8 cellular contexts compared by ENCODE assay signal in genomic region chr19:48480476-48481190, GRCh38. TPM values are rescaled to one million over a fixed set of nuclear protein-coding genes. Genes with fewer than 3 reads are reported as not detected.
DNase-seq lines count a peak whose midpoint lies in the region; ATAC-seq and TF ChIP-seq lines count a peak whose summit lies in the region.

No MANE protein-coding gene starts in this region.

- no peaks in the 10 kb centered on the region for H3K27me3 Mint-ChIP-seq in T-helper 1 cell treated with Interleukin-12 subunit alpha and Interleukin-12 subunit beta and Interleukin-4 antibody, amounts not matched to agents 30 μg/mL and 1 μg/mL, for 36 hours (ENCODE audit: low read depth)
- H3K27me3 Mint-ChIP-seq in immature natural killer cell (ENCODE audit: low read depth in 3 of 3) = peaks cover 0 to 6% (median 5%) of the 10 kb centered on the region in 3 donors

- no peak for TF ChIP-seq CTCF in AG10803 (conservative IDR thresholded peaks at IDR 0.05; ENCODE audit: low read length)

- ATAC-seq in GM21447 (IDR thresholded peaks at IDR 0.05; ENCODE audit: unreplicated experiment) = no peak

- peaks cover 13% of the 10 kb centered on the region for H3K4me1 Mint-ChIP-seq in T-helper 1 cell treated with Interleukin-12 subunit alpha and Interleukin-12 subunit beta and Interleukin-4 antibody, amounts not matched to agents 30 μg/mL and 1 μg/mL, for 36 hours (ENCODE audit: low read depth)
- H3K4me1 Mint-ChIP-seq in immature natural killer cell = peaks cover 21 to 26% of the 10 kb centered on the region in 2 donors

- H3K4me3 Mint-ChIP-seq in T-helper 1 cell treated with Interleukin-12 subunit alpha and Interleukin-12 subunit beta and Interleukin-4 antibody, amounts not matched to agents 30 μg/mL and 1 μg/mL, for 36 hours = peak overlapping the region; percentile 80
- peak overlapping the region; percentile 81 to 89 (median 86) for H3K4me3 Mint-ChIP-seq in immature natural killer cell

- DNase-seq in AG10803 (ENCODE audit: low read depth) = peak; percentile 39
- DNase-seq in astrocyte of the hippocampus (ENCODE audit: low read depth, low spot score) = peak; percentile 76
- DNase-seq in immature natural killer cell = peak; percentile 57 to 65 (median 62)
- peak; percentile 36 to 51 for DNase-seq in stimulated activated CD4-positive, alpha-beta T cell treated with anti-CD3 and anti-CD28 coated beads, Interleukin-2, amount 100 ng/mL, for 48 hours
- DNase-seq in NCI-H1930 (lab: John Stamatoyannopoulos, UW) = no peak
- DNase-seq in NCI-H146 (lab: John Stamatoyannopoulos, UW) = no peak

- H3K27ac Mint-ChIP-seq in T-helper 1 cell treated with Interleukin-12 subunit alpha and Interleukin-12 subunit beta and Interleukin-4 antibody, amounts not matched to agents 30 μg/mL and 1 μg/mL, for 36 hours = peak overlapping the region; percentile 82
- peak overlapping the region; percentile 51 to 92 (median 78) for H3K27ac Mint-ChIP-seq in immature natural killer cell

- peak overlapping the region; percentile 50 for H3K4me3 ChIP-seq in AG10803 (ENCODE audit: low read length)

- H3K36me3 Mint-ChIP-seq in T-helper 1 cell treated with Interleukin-12 subunit alpha and Interleukin-12 subunit beta and Interleukin-4 antibody, amounts not matched to agents 30 μg/mL and 1 μg/mL, for 36 hours (ENCODE audit: low read depth) = peaks cover 10% of the 10 kb centered on the region
- H3K36me3 Mint-ChIP-seq in immature natural killer cell = peaks cover 0 to 5% (median 0%) of the 10 kb centered on the region in 3 donors

- H3K9me3 Mint-ChIP-seq in T-helper 1 cell treated with Interleukin-12 subunit alpha and Interleukin-12 subunit beta and Interleukin-4 antibody, amounts not matched to agents 30 μg/mL and 1 μg/mL, for 36 hours = no peaks in the 10 kb centered on the region
- H3K9me3 Mint-ChIP-seq in immature natural killer cell = no peaks in the 10 kb centered on the region

RNA-seq across cellular contexts. Expression of gene CYTH2, which starts 11.5 kb away (rescaled TPM):
- 10 to 100 TPM; 14.4 to 37.6 (median 29.6) TPM for polyA plus RNA-seq in immature natural killer cell

RNA-seq across cellular contexts. Expression of gene KCNJ14, which starts 25.3 kb away (rescaled TPM):
- polyA plus RNA-seq in immature natural killer cell = under 1 TPM in 2 of 3 donors, not detected in 1; 0.06 to 0.07 TPM

RNA-seq across cellular contexts. Expression of gene LMTK3, which starts 31.0 kb away (rescaled TPM):
- polyA plus RNA-seq in immature natural killer cell = not detected

RNA-seq across cellular contexts. Expression of gene GRWD1, which starts 34.9 kb away (rescaled TPM):
- 10 to 100 TPM; 32.3 to 42.4 (median 34.6) TPM for polyA plus RNA-seq in immature natural killer cell

Comparison
In these comparisons a context has a peak if more than half of its experiments do, and no peak if none do; other contexts are left out.
1. DNase-seq: peak in AG10803 (single experiment), astrocyte of the hippocampus (single experiment), immature natural killer cell (3 of 3) and stimulated activated CD4-positive, alpha-beta T cell treated with anti-CD3 and anti-CD28 coated beads, Interleukin-2, amount 100 ng/mL, for 48 hours (2 of 2); none in NCI-H1930 (0 of 2) and NCI-H146 (single experiment).